In genomic region chr14:21098892-21099595, GRCh38 we compare ENCODE assay signal across 8 cellular contexts. TPM values are rescaled to one million over a fixed set of nuclear protein-coding genes. Genes with fewer than 3 reads are reported as not detected.
DNase-seq lines count a peak whose midpoint lies in the region; ATAC-seq, FAIRE-seq and TF ChIP-seq lines count a peak whose summit lies in the region.

No MANE protein-coding gene starts in this region.

- H3K27ac ChIP-seq in HUES64 (ENCODE audit: low read depth, low read length) (peak overlapping the region; percentile 82), breast epithelium (peak overlapping the region; percentile 94 to 98)

- no peak for DNase-seq in AG09309 (ENCODE audit: low read depth)
- DNase-seq in breast epithelium (ENCODE audit: low spot score in 2 of 2): no peak
- DNase-seq in HTR-8/SVneo (ENCODE audit: insufficient read length, low spot score): no peak
- DNase-seq in NCI-H446 treated with DMSO at 0.1 percent for 48 hours (lab: John Stamatoyannopoulos, UW): no peak

- H3K9ac ChIP-seq in HUES64 (ENCODE audit: low read depth, low read length): peak overlapping the region; percentile 80
- peak overlapping the region; percentile 72 for H3K9ac ChIP-seq in mucosa of stomach (ENCODE audit: low read length)

- no peaks in the 10 kb centered on the region for H3K9me3 ChIP-seq in HUES64 (ENCODE audit: insufficient read depth, low read depth, low read length)
- no peaks in the 10 kb centered on the region for H3K9me3 ChIP-seq in breast epithelium
- H3K9me3 ChIP-seq in mucosa of stomach (ENCODE audit: control insufficient read depth, low read length): no peaks in the 10 kb centered on the region

- 16% methylated on average over 11 of the region's 16 CpGs for WGBS in HUES64

- TF ChIP-seq POLR2A in breast epithelium (IDR thresholded peaks at IDR 0.05): no peak

- H3K36me3 ChIP-seq in HUES64 (ENCODE audit: insufficient read depth, low read length): no peaks in the 10 kb centered on the region
- H3K36me3 ChIP-seq in breast epithelium: no peaks in the 10 kb centered on the region
- no peaks in the 10 kb centered on the region for H3K36me3 ChIP-seq in mucosa of stomach (ENCODE audit: control insufficient read depth, insufficient read depth, low read length)

- H3K4me3 ChIP-seq in AG09309 (ENCODE audit: control insufficient read depth, low read depth, low read length) (peak overlapping the region; percentile 60), HUES64 (ENCODE audit: low read length) (peak overlapping the region; percentile 75), breast epithelium (peak overlapping the region; percentile 61 to 88 (median 68)), mucosa of stomach (ENCODE audit: low read length) (peak overlapping the region; percentile 15)

- ATAC-seq in HG03457 (IDR thresholded peaks at IDR 0.05; ENCODE audit: unreplicated experiment) (no peak), HG03521 (IDR thresholded peaks at IDR 0.05; ENCODE audit: unreplicated experiment) (no peak)

- H3K4me1 ChIP-seq in HUES64 (ENCODE audit: insufficient read depth, low read length): peaks cover 58% of the 10 kb centered on the region
- peaks cover 0 to 8% of the 10 kb centered on the region in 2 donors for H3K4me1 ChIP-seq in breast epithelium
- peaks cover 57% of the 10 kb centered on the region for H3K4me1 ChIP-seq in mucosa of stomach (ENCODE audit: control insufficient read depth, insufficient read depth, low read length)

- TF ChIP-seq CTCF in AG09309 (IDR thresholded peaks at IDR 0.05; ENCODE audit: control insufficient read depth, insufficient read depth, low read depth, low read length, missing control alignments) (no peak), breast epithelium (IDR thresholded peaks at IDR 0.05) (no peak)

- FAIRE-seq in HTR-8/SVneo (lab: Jason Lieb, UNC): no peak

- H3K27me3 ChIP-seq in HUES64 (ENCODE audit: insufficient read depth, low read length) (no peaks in the 10 kb centered on the region), breast epithelium (no peaks in the 10 kb centered on the region), mucosa of stomach (ENCODE audit: control insufficient read depth, insufficient read depth, low read length) (no peaks in the 10 kb centered on the region)

- intact Hi-C loops in breast epithelium (cut with DNase I; ENCODE audit: low total_unique reads): no loop called here

RNA-seq across cellular contexts. Expression of gene ZNF219, which starts 0.6 kb away (rescaled TPM):
- polyA plus RNA-seq in HUES64 (2013, experiment 1 of 2): 83.6 TPM
- 87.7 TPM for polyA plus RNA-seq in HUES64 (2013, experiment 2 of 2)
- total RNA-seq in breast epithelium: 10 to 100 TPM; 32.4 to 62.2 (median 32.8) TPM

RNA-seq across cellular contexts. Expression of gene TMEM253, which starts 1.8 kb away (rescaled TPM):
- polyA plus RNA-seq in HUES64 (2013, experiment 1 of 2): 1.5 TPM
- 0.63 TPM for polyA plus RNA-seq in HUES64 (2013, experiment 2 of 2)
- total RNA-seq in breast epithelium: 1 to 10 TPM in 1 of 3 donors, under 1 TPM in 2; 0.44 to 1.3 (median 0.98) TPM

RNA-seq across cellular contexts. Expression of gene ARHGEF40, which starts 28.9 kb away (rescaled TPM):
- 43.1 TPM for polyA plus RNA-seq in HUES64 (2013, experiment 1 of 2)
- 44.1 TPM for polyA plus RNA-seq in HUES64 (2013, experiment 2 of 2)
- 10 to 100 TPM; 33.7 to 51.4 (median 40.6) TPM for total RNA-seq in breast epithelium

RNA-seq across cellular contexts. Expression of gene RNASE8, which starts 41.4 kb away (rescaled TPM):
- polyA plus RNA-seq in HUES64 (2013, experiment 1 of 2): not detected
- not detected for polyA plus RNA-seq in HUES64 (2013, experiment 2 of 2)
- total RNA-seq in breast epithelium: not detected

RNA-seq across cellular contexts. Expression of gene OR5AU1, which starts 56.8 kb away (rescaled TPM):
- polyA plus RNA-seq in HUES64 (2013, experiment 1 of 2): not detected
- not detected for polyA plus RNA-seq in HUES64 (2013, experiment 2 of 2)
- not detected for total RNA-seq in breast epithelium

Comparison
In these comparisons a context has a peak if more than half of its experiments do, and no peak if none do; other contexts are left out.
1. H3K4me3 ChIP-seq: peak in every context shown above with its lines; median percentile 75 in HUES64; 68 in breast epithelium; 60 in AG09309; 15 in mucosa of stomach.